In genomic region chrX:38811515-38812239, GRCh38 we compare ENCODE assay signal across 16 cellular contexts. TPM values are rescaled to one million over a fixed set of nuclear protein-coding genes. Genes with fewer than 3 reads are reported as not detected.
DNase-seq lines count a peak whose midpoint lies in the region; ATAC-seq and TF ChIP-seq lines count a peak whose summit lies in the region.
"Had no signal": no experiment of that assay in that cellular context is flagged by ENCODE, and none has a peak within 500 bp of the region (broad histone marks: within the 10 kb centered on the region; RNA-seq: fewer than 3 reads in every experiment).

No MANE protein-coding gene starts in this region.

- H3K36me3 ChIP-seq in RWPE2 (ENCODE audit: low read depth), result peaks cover 3% of the 10 kb centered on the region
- H3K36me3 ChIP-seq: gastrocnemius medialis, lower lobe of right lung, uterus had no signal

- H3K27ac Mint-ChIP-seq in activated T-cell treated with anti-CD3 and anti-CD28 coated beads, Interleukin-2, amount 50 U/mL, for 24 hours, result peak overlapping the region; percentile 82
- peak overlapping the region; percentile 10 for H3K27ac Mint-ChIP-seq in stimulated activated naive B cell treated with anti-CD40 and anti-IgM and Interleukin-4, amounts not matched to agents 10 μg/mL and 1 μg/mL and 100 μg/mL, for 72 hours

- H3K4me1 ChIP-seq in RWPE2 (ENCODE audit: insufficient read depth, poor library complexity, severe bottlenecking), result no peaks in the 10 kb centered on the region
- H3K4me1 ChIP-seq: psoas muscle, uterus had no signal

- ATAC-seq in RWPE2 (ENCODE audit: low read depth), result peak; percentile 55; the same call in 1 of the 3 replicates
- peak; percentile 25 to 39 for ATAC-seq in stimulated activated naive B cell treated with anti-CD40 and anti-IgM and Interleukin-4, amounts not matched to agents 10 μg/mL and 1 μg/mL and 100 μg/mL, for 72 hours (replicated peaks)
- ATAC-seq: gastrocnemius medialis, lower lobe of right lung, psoas muscle had no signal

- no peaks in the 10 kb centered on the region for H3K9me3 ChIP-seq in RWPE2 (ENCODE audit: severe bottlenecking)
- H3K9me3 ChIP-seq: gastrocnemius medialis, lower lobe of right lung, uterus had no signal

- H3K27ac ChIP-seq in RWPE2 (ENCODE audit: poor library complexity, severe bottlenecking), result peak overlapping the region; percentile 12
- H3K27ac ChIP-seq: gastrocnemius medialis, lower lobe of right lung, psoas muscle, SK-N-MC, uterus had no signal

- intact Hi-C loops in cardiac septum (cut with DNase I), result no loop called here

- H3K9me3 Mint-ChIP-seq in activated T-cell treated with anti-CD3 and anti-CD28 coated beads, Interleukin-2, amount 50 U/mL, for 24 hours, result peaks cover 2% of the 10 kb centered on the region
- no peaks in the 10 kb centered on the region for H3K9me3 Mint-ChIP-seq in stimulated activated naive B cell treated with anti-CD40 and anti-IgM and Interleukin-4, amounts not matched to agents 10 μg/mL and 1 μg/mL and 100 μg/mL, for 72 hours

- H3K4me1 Mint-ChIP-seq in activated T-cell treated with anti-CD3 and anti-CD28 coated beads, Interleukin-2, amount 50 U/mL, for 24 hours (ENCODE audit: low read depth), result peaks cover 57% of the 10 kb centered on the region
- H3K4me1 Mint-ChIP-seq in stimulated activated naive B cell treated with anti-CD40 and anti-IgM and Interleukin-4, amounts not matched to agents 10 μg/mL and 1 μg/mL and 100 μg/mL, for 72 hours, result peaks cover 6 to 27% of the 10 kb centered on the region in 2 donors

- peak overlapping the region; percentile 44 for H3K4me3 Mint-ChIP-seq in activated T-cell treated with anti-CD3 and anti-CD28 coated beads, Interleukin-2, amount 50 U/mL, for 24 hours
- peak overlapping the region in 1 of 2 donors; percentile 43 for H3K4me3 Mint-ChIP-seq in stimulated activated naive B cell treated with anti-CD40 and anti-IgM and Interleukin-4, amounts not matched to agents 10 μg/mL and 1 μg/mL and 100 μg/mL, for 72 hours

- H3K27me3 Mint-ChIP-seq in activated T-cell treated with anti-CD3 and anti-CD28 coated beads, Interleukin-2, amount 50 U/mL, for 24 hours, result peaks cover 3% of the 10 kb centered on the region
- H3K27me3 Mint-ChIP-seq in stimulated activated naive B cell treated with anti-CD40 and anti-IgM and Interleukin-4, amounts not matched to agents 10 μg/mL and 1 μg/mL and 100 μg/mL, for 72 hours, result peaks cover 0 to 4% of the 10 kb centered on the region in 2 donors

- H3K4me3 ChIP-seq in RWPE2 (ENCODE audit: severe bottlenecking), result no peak overlapping the region
- H3K4me3 ChIP-seq in choroid plexus epithelial cell (ENCODE audit: low read depth, low read length), result no peak overlapping the region
- H3K4me3 ChIP-seq: gastrocnemius medialis, lower lobe of right lung, psoas muscle, SK-N-MC, uterus had no signal

- no peaks in the 10 kb centered on the region for H3K27me3 ChIP-seq in RWPE2 (ENCODE audit: insufficient read depth, poor library complexity, severe bottlenecking)
- H3K27me3 ChIP-seq: gastrocnemius medialis, uterus had no signal

- no peak for TF ChIP-seq CTCF in RWPE2 (IDR thresholded peaks at IDR 0.05; ENCODE audit: poor library complexity, severe bottlenecking)
- TF ChIP-seq CTCF in choroid plexus epithelial cell (conservative IDR thresholded peaks at IDR 0.05; ENCODE audit: low read depth, low read length), result no peak

- no peak for DNase-seq in activated T-cell treated with anti-CD3 and anti-CD28 coated beads, Interleukin-2, amount 50 U/mL, for 24 hours
- DNase-seq in activated T-cell treated with anti-CD3 and anti-CD28 coated beads, Interleukin-2, amount 50 U/mL, for 1 hour, result no peak
- DNase-seq in RWPE2 (ENCODE audit: low spot score), result no peak
- DNase-seq in choroid plexus epithelial cell (ENCODE audit: low read depth), result peak; percentile 52
- no peak for DNase-seq in stimulated activated naive B cell treated with anti-CD40 and anti-IgM and Interleukin-4, amounts not matched to agents 10 μg/mL and 1 μg/mL and 100 μg/mL, for 72 hours
- DNase-seq in islet precursor cell, result no peak
- no peak for DNase-seq in cardiac septum (ENCODE audit: low spot score)
- no peak for DNase-seq in hepatic stellate cell (ENCODE audit: low spot score)
- DNase-seq: cortex of kidney, gastrocnemius medialis, lower lobe of right lung, MV-4-11, NCI-H524 treated with DMSO at 0.1 percent for 48 hours, psoas muscle, uterus had no signal

- H3K36me3 Mint-ChIP-seq in activated T-cell treated with anti-CD3 and anti-CD28 coated beads, Interleukin-2, amount 50 U/mL, for 24 hours (ENCODE audit: low read depth), result peaks cover 9% of the 10 kb centered on the region
- peaks cover 0 to 2% of the 10 kb centered on the region in 2 donors for H3K36me3 Mint-ChIP-seq in stimulated activated naive B cell treated with anti-CD40 and anti-IgM and Interleukin-4, amounts not matched to agents 10 μg/mL and 1 μg/mL and 100 μg/mL, for 72 hours

RNA-seq across cellular contexts. Expression of gene MID1IP1, which starts 10.4 kb away (rescaled TPM):
- total RNA-seq in cardiac septum, result 31.4 TPM
